Comparison of ENCODE assay signal across 28 cellular contexts in the genomic region with DNA sequence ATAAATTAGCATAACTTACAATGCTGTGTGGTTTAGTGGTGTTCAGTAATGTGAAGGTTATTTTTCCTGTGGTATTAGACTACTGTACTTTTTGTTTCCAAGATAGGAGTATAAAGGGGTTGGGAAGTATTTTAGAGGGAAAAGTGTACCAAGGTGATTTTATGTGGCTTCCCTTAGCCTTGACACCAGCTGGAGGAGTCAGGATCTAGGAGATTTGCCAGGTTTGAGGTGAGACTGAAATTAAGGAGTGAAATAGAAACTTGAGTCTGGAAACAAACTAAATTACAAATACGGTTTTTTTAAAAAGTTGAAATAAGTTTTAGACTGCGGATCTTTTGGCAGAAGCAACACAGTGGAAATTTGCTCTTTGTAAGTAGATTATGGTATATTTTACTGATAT. TPM values are rescaled to one million over a fixed set of nuclear protein-coding genes. Genes with fewer than 3 reads are reported as not detected.
"Had no signal": no experiment of that assay in that cellular context is flagged by ENCODE, and none has a peak within 500 bp of the region (broad histone marks: within the 10 kb centered on the region; RNA-seq: fewer than 3 reads in every experiment).

No MANE protein-coding gene starts in this region.

- DNase-seq: islet precursor cell; left ventricle myocardium inferior; mesendoderm; naive B cell; natural killer cell; nephron progenitor cell; occipital lobe; stimulated activated CD4-positive, alpha-beta T cell treated with anti-CD3 and anti-CD28 coated beads, Interleukin-12 subunit alpha, Interleukin-12 subunit beta, amount 100 ng/mL, for 4 hours; stimulated activated CD4-positive, alpha-beta T cell treated with anti-CD3 and anti-CD28 coated beads, Interleukin-15, amount 100 ng/mL, for 24 hours; stimulated activated CD4-positive, alpha-beta T cell treated with anti-CD3 and anti-CD28 coated beads, Interleukin-2, amount 100 ng/mL, for 24 hours; stimulated activated CD4-positive, alpha-beta T cell treated with anti-CD3 and anti-CD28 coated beads, Interleukin-4, amount 100 ng/mL, for 1 hour; stimulated activated naive B cell treated with anti-CD40 and anti-IgM and Interleukin-4, amounts not matched to agents 10 μg/mL and 1 μg/mL and 100 μg/mL, for 72 hours; stimulated activated naive CD8-positive, alpha-beta T cell treated with anti-CD3 and anti-CD28 coated beads, Interleukin-15, Interleukin-2, amounts not matched to agents 100 U/mL and 50 U/mL, for 24 hours; stomach; testis; thyroid gland; transverse colon; upper lobe of left lung had no signal

- H3K4me1 Mint-ChIP-seq: mesothelial cell of epicardium; naive B cell; nephron progenitor cell; neural progenitor cell; stimulated activated naive B cell treated with anti-CD40 and anti-IgM and Interleukin-4, amounts not matched to agents 10 μg/mL and 1 μg/mL and 100 μg/mL, for 72 hours had no signal

- H3K4me3 Mint-ChIP-seq: mesothelial cell of epicardium; naive B cell; natural killer cell; nephron progenitor cell; neural progenitor cell; stimulated activated naive B cell treated with anti-CD40 and anti-IgM and Interleukin-4, amounts not matched to agents 10 μg/mL and 1 μg/mL and 100 μg/mL, for 72 hours had no signal

- ATAC-seq: natural killer cell; sciatic nerve; stimulated activated naive B cell treated with anti-CD40 and anti-IgM and Interleukin-4, amounts not matched to agents 10 μg/mL and 1 μg/mL and 100 μg/mL, for 72 hours; stimulated activated naive CD8-positive, alpha-beta T cell treated with anti-CD3 and anti-CD28 coated beads, Interleukin-15, Interleukin-2, amounts not matched to agents 100 U/mL and 50 U/mL, for 24 hours had no signal

- H3K4me3 ChIP-seq: left ventricle myocardium inferior, lung, neural progenitor cell, right atrium auricular region, skin epidermis, stomach, testis, thyroid gland, transverse colon, upper lobe of left lung, vagina had no signal

- H3K27ac Mint-ChIP-seq: mesothelial cell of epicardium; natural killer cell; nephron progenitor cell; neural progenitor cell; progenitor cell of endocrine pancreas; stimulated activated naive B cell treated with anti-CD40 and anti-IgM and Interleukin-4, amounts not matched to agents 10 μg/mL and 1 μg/mL and 100 μg/mL, for 72 hours had no signal

- H3K9me3 Mint-ChIP-seq: naive B cell; natural killer cell; neural progenitor cell; stimulated activated naive B cell treated with anti-CD40 and anti-IgM and Interleukin-4, amounts not matched to agents 10 μg/mL and 1 μg/mL and 100 μg/mL, for 72 hours had no signal

- H3K27me3 Mint-ChIP-seq: naive B cell; progenitor cell of endocrine pancreas; stimulated activated naive B cell treated with anti-CD40 and anti-IgM and Interleukin-4, amounts not matched to agents 10 μg/mL and 1 μg/mL and 100 μg/mL, for 72 hours had no signal

RNA-seq across cellular contexts. Expression of gene AGT, which starts 39.3 kb away (rescaled TPM):
- total RNA-seq: mononuclear cell, natural killer cell, pulmonary artery endothelial cell had no signal
